ENCODE assay signal across 20 cellular contexts in genomic region chr3:125080077-125080476, GRCh38. TPM values are rescaled to one million over a fixed set of nuclear protein-coding genes. Genes with fewer than 3 reads are reported as not detected.
DNase-seq lines count a peak whose midpoint lies in the region; ATAC-seq and TF ChIP-seq lines count a peak whose summit lies in the region.
"Had no signal": no experiment of that assay in that cellular context is flagged by ENCODE, and none has a peak within 500 bp of the region (broad histone marks: within the 10 kb centered on the region; RNA-seq: fewer than 3 reads in every experiment).

No MANE protein-coding gene starts in this region.

- H3K23ac ChIP-seq in IMR-90 (ENCODE audit: low read depth, low read length): peak overlapping the region; percentile 57

- no peak for TF ChIP-seq RAD21 in IMR-90 (IDR thresholded peaks at IDR 0.05; ENCODE audit: low read length)

- no peaks in the 10 kb centered on the region for H3K9me3 ChIP-seq in Caco-2
- H3K9me3 ChIP-seq in IMR-90 (ENCODE audit: control insufficient read depth, insufficient read depth, low read length): 0 out of 2 replicates have a peak, but pooled peaks cover 3% of the 10 kb centered on the region
- H3K9me3 ChIP-seq: BLaER1 treated with 17β-estradiol and CSF1 and Interleukin-3, amounts not matched to agents 10 nM and 100 nM had no signal

- H3K9me1 ChIP-seq in IMR-90 (ENCODE audit: insufficient read depth, low read length): 0 out of 2 replicates have a peak, but pooled peaks cover 8% of the 10 kb centered on the region

- H3K9ac ChIP-seq in IMR-90 (ENCODE audit: low read depth, low read length): no peak overlapping the region
- H3K9ac ChIP-seq: BLaER1 treated with 17β-estradiol and CSF1 and Interleukin-3, amounts not matched to agents 10 nM and 100 nM had no signal

- H2BK15ac ChIP-seq in IMR-90 (ENCODE audit: low read depth, low read length): peak overlapping the region; percentile 78; the same call in 2 of the 3 replicates

- DNase-seq in Caco-2: no peak
- no peak for DNase-seq in IMR-90
- no peak for DNase-seq in left lobe of liver (ENCODE audit: low spot score)
- peak; percentile 9 for DNase-seq in stimulated activated CD8-positive, alpha-beta memory T cell treated with anti-CD3 and anti-CD28 coated beads, Interleukin-4, amount 100 ng/mL, for 48 hours
- DNase-seq in iPS-NIHi7 (ENCODE audit: extremely low spot score): no peak
- no peak for DNase-seq in NCI-H2029 treated with DMSO at 0.1 percent for 48 hours (lab: John Stamatoyannopoulos, UW)
- DNase-seq: AML-193; CD4-positive, alpha-beta T cell; Karpas-422; MV-4-11; NCI-H1105; NCI-H1436 treated with DMSO at 0.1 percent for 48 hours; NCI-H1930; NCI-H446; NCI-H526; NCI-H82; SHP77 had no signal

- 100% methylated on average over 1 of the region's 1 CpG; no CpG with 5 or more reads in 1 of the 2 experiments for WGBS in IMR-90 (ENCODE audit: extremely low coverage in 2 of 2, insufficient read length in 1 of 2), 2 experiments

- H3K36me3 ChIP-seq in Caco-2 (ENCODE audit: control insufficient read depth, insufficient read depth, low read length) (no peaks in the 10 kb centered on the region; the same call in 1 of the 2 replicates), IMR-90 (ENCODE audit: control insufficient read depth, insufficient read depth, low read length) (no peaks in the 10 kb centered on the region)
- H3K36me3 ChIP-seq: BLaER1 treated with 17β-estradiol and CSF1 and Interleukin-3, amounts not matched to agents 10 nM and 100 nM had no signal

- TF ChIP-seq CTCF in Caco-2 (IDR thresholded peaks at IDR 0.05; ENCODE audit: insufficient read depth in 1 of 2, low read depth in 1 of 2, low read length in 1 of 2, severe bottlenecking in 1 of 2, unreplicated experiment in 1 of 2) (no peak), IMR-90 (conservative IDR thresholded peaks at IDR 0.05; ENCODE audit: low read depth, low read length) (no peak)

- H2AFZ ChIP-seq in IMR-90 (replicated peaks; ENCODE audit: low read length, poor library complexity): no peak overlapping the region

- peak overlapping the region; percentile 38; the same call in 1 of the 2 replicates for H3K18ac ChIP-seq in IMR-90 (ENCODE audit: low read depth, low read length)

- H2BK120ac ChIP-seq in IMR-90 (ENCODE audit: low read depth, low read length): peak overlapping the region; percentile 84

- H4K8ac ChIP-seq in IMR-90 (ENCODE audit: low read depth in 2 of 2, low read length in 2 of 2): peak overlapping the region; percentile 17 to 44; a peak in 2 of 4 replicates

- peak overlapping the region; percentile 75 for H4K91ac ChIP-seq in IMR-90 (ENCODE audit: insufficient read depth, low read depth, low read length)

- H3K4me1 Mint-ChIP-seq in Caco-2 (ENCODE audit: low read depth, unreplicated experiment): peaks cover 23% of the 10 kb centered on the region

- intact Hi-C loops in Caco-2 (cut with micrococcal nuclease; ENCODE audit: unreplicated experiment): no loop called here
- intact Hi-C loops in IMR-90 (cut with micrococcal nuclease): no loop called here

- POLR2A ChIA-PET in Caco-2 (lab: Charles Lee) (interaction anchor here (0.9 kb wide), 1 partner anchor 17 kb away, joined by 7 read pairs; no protein-coding TSS in a partner anchor), IMR-90 (lab: Charles Lee; ENCODE audit: unreplicated experiment) (no interaction called here)

- H3K79me1 ChIP-seq in IMR-90 (ENCODE audit: low read depth in 1 of 2, low read length in 2 of 2): no peaks in the 10 kb centered on the region

- no peak overlapping the region for H3K56ac ChIP-seq in IMR-90 (ENCODE audit: extremely low read depth, insufficient read depth, low read length)

- peak overlapping the region; percentile 4; the same call in 1 of the 2 replicates for H3K14ac ChIP-seq in IMR-90 (replicated peaks; ENCODE audit: low read depth, low read length)

- H2BK5ac ChIP-seq in IMR-90 (ENCODE audit: low read depth, low read length, poor library complexity, severe bottlenecking): peak overlapping the region; percentile 55

- H3K27ac Mint-ChIP-seq in Caco-2 (ENCODE audit: unreplicated experiment): peak overlapping the region; percentile 15
- H3K27ac Mint-ChIP-seq: CD4-positive, alpha-beta T cell had no signal

- no peak for TF ChIP-seq POLR2A in IMR-90 (IDR thresholded peaks at IDR 0.05; ENCODE audit: low read depth, low read length)

- H3K9me3 Mint-ChIP-seq in Caco-2 (ENCODE audit: unreplicated experiment): no peaks in the 10 kb centered on the region
- H3K9me3 Mint-ChIP-seq: CD4-positive, alpha-beta T cell had no signal

- H3K27me3 Mint-ChIP-seq in Caco-2 (ENCODE audit: insufficient read depth, unreplicated experiment): no peaks in the 10 kb centered on the region
- H3K27me3 Mint-ChIP-seq: CD4-positive, alpha-beta T cell had no signal

- no peak overlapping the region for H3K4me3 Mint-ChIP-seq in Caco-2 (ENCODE audit: unreplicated experiment)
- H3K4me3 Mint-ChIP-seq: CD4-positive, alpha-beta T cell had no signal

- no TSS peak for BruUV-seq in Caco-2 (replicated peaks; lab: Mats Ljungman, UMichigan)
- no TSS peak for BruUV-seq in IMR-90 (replicated peaks; lab: Mats Ljungman, UMichigan)

- H3K4me1 ChIP-seq in Caco-2 (peaks cover 27% of the 10 kb centered on the region), IMR-90 (ENCODE audit: control insufficient read depth, insufficient read depth, low read length) (peaks cover 14% of the 10 kb centered on the region)

- H4K5ac ChIP-seq in IMR-90 (ENCODE audit: low read depth, low read length): peak overlapping the region; percentile 42; the same call in 1 of the 2 replicates

- ATAC-seq in IMR-90 (ENCODE audit: low read depth): no peak
- peak; percentile 92 for ATAC-seq in left lobe of liver
- no peak for ATAC-seq in GM21526 (IDR thresholded peaks at IDR 0.05; ENCODE audit: low FRiP score, unreplicated experiment)

- H3K27ac ChIP-seq in IMR-90 (ENCODE audit: insufficient read depth, low read length): no peak overlapping the region; the same call in 1 of the 2 replicates
- H3K27ac ChIP-seq: HL-60 had no signal

- peak overlapping the region; percentile 93 for H2BK20ac ChIP-seq in IMR-90 (ENCODE audit: low read depth, low read length)

- H3K4ac ChIP-seq in IMR-90 (ENCODE audit: low read depth, low read length): peak overlapping the region; percentile 70

- no peaks in the 10 kb centered on the region for H4K20me1 ChIP-seq in IMR-90 (ENCODE audit: insufficient read depth, low read length)
- H4K20me1 ChIP-seq: BLaER1 treated with 17β-estradiol and CSF1 and Interleukin-3, amounts not matched to agents 10 nM and 100 nM had no signal

- in situ Hi-C loops in IMR-90 (cut with MboI; ENCODE audit: low sequenced_read_pairs): no loop called here

- peaks cover 57% of the 10 kb centered on the region for H3K36me3 Mint-ChIP-seq in Caco-2 (ENCODE audit: insufficient read depth, unreplicated experiment)

- dilution Hi-C loops in IMR-90 (cut with HindIII; ENCODE audit: low sequenced_read_pairs, unreplicated experiment): no loop called here

- CTCF ChIA-PET in Caco-2 (lab: Charles Lee): interaction anchor here (1.5 kb wide), 1 partner anchor 17 kb away, joined by 9 read pairs; no protein-coding TSS in a partner anchor
- CTCF ChIA-PET in IMR-90 (lab: Yijun Ruan, JAX): no interaction called here

- H3K27me3 ChIP-seq in Caco-2 (replicated peaks; ENCODE audit: control insufficient read depth, insufficient read depth, low read length): no peaks in the 10 kb centered on the region
- no peaks in the 10 kb centered on the region for H3K27me3 ChIP-seq in IMR-90 (ENCODE audit: control insufficient read depth, insufficient read depth, low read length)

- H3K4me2 ChIP-seq in IMR-90 (ENCODE audit: low read depth, low read length): no peak overlapping the region

- no peak overlapping the region for H2AK9ac ChIP-seq in IMR-90 (replicated peaks; ENCODE audit: low read depth, low read length, poor library complexity)

- peak overlapping the region; percentile 77 for H2AK5ac ChIP-seq in IMR-90 (ENCODE audit: low read depth, low read length)

- no peak overlapping the region for H3K4me3 ChIP-seq in Caco-2 (ENCODE audit: low read depth, low read length)
- H3K4me3 ChIP-seq in IMR-90 (ENCODE audit: insufficient read depth, low read depth, low read length): no peak overlapping the region
- H3K4me3 ChIP-seq: BLaER1 treated with 17β-estradiol and CSF1 and Interleukin-3, amounts not matched to agents 10 nM and 100 nM had no signal

TF ChIP-seq in IMR-90, 13 proteins besides CTCF, POLR2A, EP300 and RAD21:
- TF ChIP-seq ELK1 (IDR thresholded peaks at IDR 0.05; ENCODE audit: borderline replicate concordance, low read depth, low read length): no peak
- TF ChIP-seq RCOR1 (IDR thresholded peaks at IDR 0.05; ENCODE audit: insufficient replicate concordance, low read length): no peak
- TF ChIP-seq RFX5 (IDR thresholded peaks at IDR 0.05; ENCODE audit: low read depth, low read length): no peak
- no peak for TF ChIP-seq SMC3 (IDR thresholded peaks at IDR 0.05; ENCODE audit: low read depth, low read length)
- no peak for TF ChIP-seq BHLHE40 (IDR thresholded peaks at IDR 0.05; ENCODE audit: low read depth, low read length)
- no peak for TF ChIP-seq MAZ (IDR thresholded peaks at IDR 0.05; ENCODE audit: borderline replicate concordance, low read depth, low read length)
- TF ChIP-seq, protein P1, sequence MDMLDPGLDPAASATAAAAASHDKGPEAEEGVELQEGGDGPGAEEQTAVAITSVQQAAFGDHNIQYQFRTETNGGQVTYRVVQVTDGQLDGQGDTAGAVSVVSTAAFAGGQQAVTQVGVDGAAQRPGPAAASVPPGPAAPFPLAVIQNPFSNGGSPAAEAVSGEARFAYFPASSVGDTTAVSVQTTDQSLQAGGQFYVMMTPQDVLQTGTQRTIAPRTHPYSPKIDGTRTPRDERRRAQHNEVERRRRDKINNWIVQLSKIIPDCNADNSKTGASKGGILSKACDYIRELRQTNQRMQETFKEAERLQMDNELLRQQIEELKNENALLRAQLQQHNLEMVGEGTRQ (IDR thresholded peaks at IDR 0.05; ENCODE audit: low read depth, low read length): no peak
- TF ChIP-seq NFE2L2 (IDR thresholded peaks at IDR 0.05; ENCODE audit: low read depth, low read length): no peak
- TF ChIP-seq FOS (IDR thresholded peaks at IDR 0.05; ENCODE audit: low read depth, low read length): no peak
TF ChIP-seq in IMR-90: peak in this region for 0.

RNA-seq across cellular contexts. Expression of gene HEG1, which starts 24.3 kb away (rescaled TPM):
- total RNA-seq in Caco-2 (2022): 51.8 and 69.8 TPM in 2 replicates
- total RNA-seq in IMR-90 (2012; rRNA removed): 23.9 and 25.6 TPM in 2 replicates
- 36.3 and 43.4 TPM in 2 replicates for polyA plus RNA-seq in IMR-90 (2012; rRNA removed)
- polyA plus RNA-seq in IMR-90 (2012; cell fraction: cytosol; rRNA removed): 26.1 and 37.9 TPM in 2 replicates
- 30.7 and 53.5 TPM in 2 replicates for polyA plus RNA-seq in IMR-90 (2012; cell fraction: nucleus; rRNA removed; ENCODE audit: low replicate concordance)
- total RNA-seq in left lobe of liver: 5.4 TPM
